In the genomic region with DNA sequence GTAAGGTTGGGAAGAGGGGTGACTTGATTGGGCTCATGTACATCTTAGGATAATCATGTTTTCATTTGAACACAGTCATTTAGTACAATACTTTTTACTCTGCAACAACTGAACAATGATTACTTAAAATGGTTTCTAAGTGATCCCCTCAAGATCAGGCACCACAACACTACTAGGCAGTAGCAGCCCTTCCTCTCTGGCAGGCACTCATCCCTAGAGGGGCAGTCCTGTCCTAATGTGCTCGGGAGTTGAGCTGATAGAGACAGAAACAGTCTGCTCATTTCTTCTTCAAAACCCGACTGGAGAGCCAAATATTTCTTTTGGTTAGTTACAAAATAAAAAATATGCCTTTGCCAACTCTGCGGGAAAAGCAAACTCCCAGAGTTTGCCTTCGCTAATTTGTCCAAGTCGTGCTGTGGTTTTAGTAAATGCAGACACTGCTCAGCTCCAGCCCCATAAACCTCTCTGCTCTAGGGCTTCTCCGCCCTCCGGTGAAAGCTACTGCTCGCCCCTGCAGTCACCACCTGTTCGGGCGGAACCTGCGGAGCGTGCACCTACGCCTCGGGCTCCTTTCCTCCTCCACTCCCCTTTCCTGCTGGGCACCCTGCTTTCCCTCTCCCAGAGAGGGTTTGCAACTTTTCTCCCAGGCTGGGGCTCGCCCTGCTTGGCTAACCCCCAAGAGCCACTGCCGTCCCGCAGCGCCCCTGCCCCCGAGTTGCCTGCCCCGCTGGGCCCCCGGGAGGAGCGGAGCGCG, we compare ENCODE assay signal across 8 cellular contexts. TPM values are rescaled to one million over a fixed set of nuclear protein-coding genes. Genes with fewer than 3 reads are reported as not detected.
DNase-seq lines count a peak whose midpoint lies in the region; ATAC-seq and TF ChIP-seq lines count a peak whose summit lies in the region.

No MANE protein-coding gene starts in this region.

- intact Hi-C loops in breast epithelium (cut with DNase I; ENCODE audit: low total_unique reads) = no loop called here

- no peak overlapping the region for H3K9ac ChIP-seq in HUES64 (ENCODE audit: low read depth, low read length)

- TF ChIP-seq POLR2A in breast epithelium (IDR thresholded peaks at IDR 0.05) = no peak

- DNase-seq in AG08396 (ENCODE audit: low spot score) = peak; percentile 13
- DNase-seq in breast epithelium (ENCODE audit: low spot score in 2 of 2) = no peak
- DNase-seq in NCI-H187 treated with DMSO at 0.1 percent for 48 hours (lab: John Stamatoyannopoulos, UW) = no peak
- DNase-seq in NOMO-1 (lab: John Stamatoyannopoulos, UW; ENCODE audit: unreplicated experiment in 2 of 2) = no peak
- DNase-seq in stimulated activated CD4-positive, alpha-beta T cell treated with anti-CD3 and anti-CD28 coated beads, Interleukin-1b, Interleukin-23, amount 100 ng/mL, for 48 hours = no peak

- peak; percentile 25 for ATAC-seq in GM19463 (IDR thresholded peaks at IDR 0.05; ENCODE audit: unreplicated experiment)

- H3K27me3 ChIP-seq in HUES64 (ENCODE audit: insufficient read depth, low read length) (peaks cover 90% of the 10 kb centered on the region), breast epithelium (no peaks in the 10 kb centered on the region)

- H3K9me3 ChIP-seq in HUES64 (ENCODE audit: insufficient read depth, low read depth, low read length) (no peaks in the 10 kb centered on the region), breast epithelium (no peaks in the 10 kb centered on the region), mesodermal cell (ENCODE audit: control insufficient read depth, low read length) (no peaks in the 10 kb centered on the region)

- H3K4me1 ChIP-seq in HUES64 (ENCODE audit: insufficient read depth, low read length) = peaks cover 16% of the 10 kb centered on the region; the same call in 1 of the 2 replicates
- no peaks in the 10 kb centered on the region for H3K4me1 ChIP-seq in breast epithelium
- H3K4me1 ChIP-seq in mesodermal cell (ENCODE audit: control insufficient read depth, insufficient read depth, low read length, poor library complexity, severe bottlenecking) = peaks cover 4% of the 10 kb centered on the region

- 4% methylated on average over 24 of the region's 24 CpGs for WGBS in HUES64
- WGBS in mesodermal cell (ENCODE audit: insufficient coverage in 2 of 2), 2 experiments = 1 to 11% methylated on average over 10 to 13 of the region's 24 CpGs

- peak overlapping the region; percentile 56 for H3K4me3 ChIP-seq in HUES64 (ENCODE audit: low read length)
- peak overlapping the region; percentile 47 to 71 (median 69) for H3K4me3 ChIP-seq in breast epithelium
- H3K4me3 ChIP-seq in mesodermal cell (ENCODE audit: extremely low read depth, insufficient read depth, low read length, poor library complexity, severe bottlenecking) = peak overlapping the region; percentile 41

- TF ChIP-seq CTCF in breast epithelium (IDR thresholded peaks at IDR 0.05) = no peak

- H3K36me3 ChIP-seq in HUES64 (ENCODE audit: insufficient read depth, low read length) = no peaks in the 10 kb centered on the region
- H3K36me3 ChIP-seq in breast epithelium = no peaks in the 10 kb centered on the region
- no peaks in the 10 kb centered on the region for H3K36me3 ChIP-seq in mesodermal cell (ENCODE audit: control insufficient read depth, insufficient read depth, low read length)

- H3K27ac ChIP-seq in HUES64 (ENCODE audit: low read depth, low read length) = no peak overlapping the region
- H3K27ac ChIP-seq in breast epithelium = peak overlapping the region; percentile 27 to 43
- no peak overlapping the region for H3K27ac ChIP-seq in mesodermal cell (ENCODE audit: low read depth, low read length, severe bottlenecking)

RNA-seq across cellular contexts. Expression of a gene that starts 0.5 kb away (rescaled TPM):
- 0.85 TPM for polyA plus RNA-seq in HUES64 (2013, experiment 1 of 2)
- polyA plus RNA-seq in HUES64 (2013, experiment 2 of 2) = 0.89 TPM
- total RNA-seq in breast epithelium = 10 to 100 TPM in 2 of 3 donors, 1 to 10 TPM in 1; 1.4 to 26.8 (median 11.1) TPM
- 10.4 TPM for polyA plus RNA-seq in mesodermal cell (2013, experiment 1 of 2)
- 20.6 TPM for polyA plus RNA-seq in mesodermal cell (2013, experiment 2 of 2)

Comparison
In these comparisons a context has a peak if more than half of its experiments do, and no peak if none do; other contexts are left out.
1. H3K27ac ChIP-seq: peak in breast epithelium (2 of 2); none in HUES64 (single experiment) and mesodermal cell (single experiment).
2. Peak in every context shown above with its lines, with median percentiles within 50 percentile points of each other: H3K4me3 ChIP-seq.